Comparison of ENCODE assay signal across 19 cellular contexts in the genomic region with DNA sequence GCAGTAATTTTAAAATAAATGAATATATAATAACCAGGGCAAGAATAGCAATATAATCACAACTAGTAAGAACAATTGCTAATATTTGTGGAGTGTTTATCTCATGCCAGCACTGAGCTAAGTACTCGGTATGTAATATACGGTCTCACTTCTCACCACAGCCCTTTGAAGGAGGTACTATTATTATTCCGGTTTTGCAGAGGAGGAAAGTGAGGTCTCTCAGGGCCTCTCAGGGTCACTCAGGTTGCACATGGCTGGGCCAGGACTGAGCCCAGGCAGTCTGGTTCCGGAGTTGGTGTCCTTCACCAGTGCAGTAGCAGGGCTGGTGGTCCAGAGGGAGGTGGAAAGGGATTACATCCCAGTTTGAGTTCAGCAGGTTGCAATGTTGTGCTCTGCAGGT.
"Had no signal": no experiment of that assay in that cellular context is flagged by ENCODE, and none has a peak within 500 bp of the region (broad histone marks: within the 10 kb centered on the region; RNA-seq: fewer than 3 reads in every experiment).

No MANE protein-coding gene starts in this region.

- H3K36me3 ChIP-seq: brain microvascular endothelial cell, gastroesophageal sphincter, heart left ventricle, pancreas, tibial nerve, uterus had no signal

- ATAC-seq: activated CD4-positive, CD25-positive, alpha-beta regulatory T cell treated with anti-CD3 and anti-CD28 coated beads, Interleukin-2, amount 50 U/mL, for 24 hours; activated CD8-positive, alpha-beta memory T cell treated with anti-CD3 and anti-CD28 coated beads, Interleukin-2, amount 10 ng/mL, durations not matched to agents 7 days and 5 days; activated CD8-positive, alpha-beta T cell treated with anti-CD3 and anti-CD28 coated beads for 36 hours; gastroesophageal sphincter; heart left ventricle; left cardiac atrium; right cardiac atrium had no signal

- H3K9me3 ChIP-seq: gastroesophageal sphincter, heart left ventricle, pancreas, tibial nerve, uterus had no signal

- DNase-seq: activated CD4-positive, alpha-beta T cell treated with anti-CD3 and anti-CD28 coated beads, Interleukin-2, amount 10 ng/mL, durations not matched to agents 7 days and 5 days; activated CD8-positive, alpha-beta memory T cell treated with anti-CD3 and anti-CD28 coated beads, Interleukin-2, amount 10 ng/mL, durations not matched to agents 7 days and 5 days; activated CD8-positive, alpha-beta T cell treated with anti-CD3 and anti-CD28 coated beads for 36 hours; activated gamma-delta T cell treated with Interleukin-2 at 50 U/mL for 16 hours; aorta; brain microvascular endothelial cell; caudate nucleus; heart left ventricle; left cardiac atrium; mesenchymal stem cell; pancreas; right cardiac atrium; stimulated activated CD4-positive, alpha-beta T cell treated with anti-CD3 and anti-CD28 coated beads, Interleukin-12 subunit alpha, Interleukin-12 subunit beta, amount 100 ng/mL, for 4 hours; stimulated activated CD4-positive, alpha-beta T cell treated with anti-CD3 and anti-CD28 coated beads, Interleukin-4, amount 100 ng/mL, for 4 hours; uterus had no signal

- H3K27ac ChIP-seq: brain microvascular endothelial cell, epithelial cell of prostate, gastroesophageal sphincter, heart left ventricle, tibial nerve, uterus had no signal

- H3K27me3 ChIP-seq: heart left ventricle, pancreas, tibial nerve, uterus had no signal

- H3K4me1 ChIP-seq: gastroesophageal sphincter, tibial nerve, uterus had no signal

- H3K4me3 ChIP-seq: gastroesophageal sphincter, heart left ventricle, pancreas, tibial nerve, uterus had no signal
